Comparison of ENCODE assay signal across 17 cellular contexts in genomic region chr7:2452643-2453270, GRCh38. TPM values are rescaled to one million over a fixed set of nuclear protein-coding genes. Genes with fewer than 3 reads are reported as not detected.
DNase-seq lines count a peak whose midpoint lies in the region; ATAC-seq, FAIRE-seq and TF ChIP-seq lines count a peak whose summit lies in the region.
"Had no signal": no experiment of that assay in that cellular context is flagged by ENCODE, and none has a peak within 500 bp of the region (broad histone marks: within the 10 kb centered on the region; RNA-seq: fewer than 3 reads in every experiment).

No MANE protein-coding gene starts in this region.

- peaks cover 2% of the 10 kb centered on the region for H3K27me3 Mint-ChIP-seq in activated naive CD8-positive, alpha-beta T cell
- H3K27me3 Mint-ChIP-seq in activated naive CD8-positive, alpha-beta T cell treated with anti-CD3 and anti-CD28 coated beads for 36 hours = peaks cover 11% of the 10 kb centered on the region
- H3K27me3 Mint-ChIP-seq in memory B cell = no peaks in the 10 kb centered on the region
- H3K27me3 Mint-ChIP-seq: CD8-positive, alpha-beta memory T cell had no signal

- H3K4me1 ChIP-seq in K562 (replicated peaks in 1 of 2; ENCODE audit: control insufficient read depth in 2 of 2, insufficient read depth in 2 of 2, low read length in 2 of 2) = peaks cover 7 to 19% of the 10 kb centered on the region in 2 experiments

- no peak for TF ChIP-seq CTCF in K562 (IDR thresholded peaks at IDR 0.05 in 2 of 3, conservative IDR thresholded peaks at IDR 0.05 in 1 of 3; ENCODE audit: insufficient read depth in 2 of 3, low read depth in 1 of 3, low read length in 3 of 3)

- CTCF ChIA-PET in K562 (lab: Yijun Ruan, JAX; ENCODE audit: low intra/inter-chr PET ratio) = no interaction called here

- TF ChIP-seq EP300 in K562 (IDR thresholded peaks at IDR 0.05; ENCODE audit: low read length) = no peak

- no peak for TF ChIP-seq POLR2A in K562 (conservative IDR thresholded peaks at IDR 0.05)

- no peaks in the 10 kb centered on the region for H4K20me1 ChIP-seq in K562 (replicated peaks; ENCODE audit: control insufficient read depth, insufficient read depth, low read length)

- DNase-seq in activated naive CD8-positive, alpha-beta T cell treated with anti-CD3 and anti-CD28 coated beads for 36 hours = no peak
- DNase-seq in K562 (ENCODE audit: extremely low read depth in 1 of 4, low spot score in 3 of 4) = no peak
- no peak for DNase-seq in memory B cell (ENCODE audit: low spot score in 2 of 2)
- no peak for DNase-seq in GOT3 (lab: John Stamatoyannopoulos, UW)
- DNase-seq in OCI-M1 (lab: John Stamatoyannopoulos, UW) = no peak
- DNase-seq: CD8-positive, alpha-beta memory T cell; GM23248; H9 had no signal

- peak overlapping the region; percentile 32 for H3K4me3 Mint-ChIP-seq in activated naive CD8-positive, alpha-beta T cell
- no peak overlapping the region for H3K4me3 Mint-ChIP-seq in activated naive CD8-positive, alpha-beta T cell treated with anti-CD3 and anti-CD28 coated beads for 36 hours
- H3K4me3 Mint-ChIP-seq in memory B cell = peak overlapping the region; percentile 62

- no peak overlapping the region for H3K27ac ChIP-seq in K562 (ENCODE audit: extremely low read depth, low read depth, low read length)
- H3K27ac ChIP-seq: 22Rv1, GM23248 had no signal

- H3K4me3 ChIP-seq in K562 = no peak overlapping the region
- H3K4me3 ChIP-seq: GM12878, GM23248 had no signal

- in situ Hi-C loops in K562 (cut with MboI) = no loop called here

- peaks cover 5% of the 10 kb centered on the region for H3K4me1 Mint-ChIP-seq in activated naive CD8-positive, alpha-beta T cell (ENCODE audit: low read depth)
- H3K4me1 Mint-ChIP-seq in activated naive CD8-positive, alpha-beta T cell treated with anti-CD3 and anti-CD28 coated beads for 36 hours = peaks cover 4% of the 10 kb centered on the region
- H3K4me1 Mint-ChIP-seq in memory B cell = peaks cover 9% of the 10 kb centered on the region

- no peaks in the 10 kb centered on the region for H3K9me1 ChIP-seq in K562 (ENCODE audit: control insufficient read depth, insufficient read depth, low read length)

- no peak overlapping the region for H3K27ac Mint-ChIP-seq in activated naive CD8-positive, alpha-beta T cell
- no peak overlapping the region for H3K27ac Mint-ChIP-seq in activated naive CD8-positive, alpha-beta T cell treated with anti-CD3 and anti-CD28 coated beads for 36 hours
- H3K27ac Mint-ChIP-seq in memory B cell = no peak overlapping the region
- H3K27ac Mint-ChIP-seq: H9 had no signal

- H3K79me2 ChIP-seq in K562 (ENCODE audit: control insufficient read depth, insufficient read depth, low read length) = no peaks in the 10 kb centered on the region

- H3K27me3 ChIP-seq in K562 (ENCODE audit: control insufficient read depth in 2 of 2, insufficient read depth in 2 of 2, low read length in 2 of 2) = peaks cover 0 to 10% of the 10 kb centered on the region in 2 experiments; a peak in 2 of 5 replicates

- BruUV-seq in K562 (replicated peaks; lab: Mats Ljungman, UMichigan) = no TSS peak

- FAIRE-seq in G401.6 (lab: Jason Lieb, UNC) (peak; percentile 73), K562 (lab: Jason Lieb, UNC) (no peak)
- FAIRE-seq: GM12878, HTR-8/SVneo had no signal

- no peaks in the 10 kb centered on the region; the same call in 1 of the 2 replicates for H3K9me3 ChIP-seq in K562 (replicated peaks; ENCODE audit: control insufficient read depth, insufficient read depth, low read depth, low read length)

- ATAC-seq in K562 = no peak
- no peak for ATAC-seq in memory B cell (ENCODE audit: low read depth)
- ATAC-seq in HG03439 (IDR thresholded peaks at IDR 0.05; ENCODE audit: unreplicated experiment) = no peak

- POLR2A ChIA-PET in K562 (lab: Yijun Ruan, JAX) = interaction anchor here (0.6 to 1.5 kb wide), 2 partner anchors 12 to 73 kb away, joined by 4 to 6 read pairs; no protein-coding TSS in a partner anchor

- no peaks in the 10 kb centered on the region for H3K36me3 ChIP-seq in K562 (ENCODE audit: control insufficient read depth, insufficient read depth, low read length)

- H3K9ac ChIP-seq in K562 (ENCODE audit: insufficient read depth in 1 of 2, low read depth in 2 of 2, low read length in 2 of 2) = no peak overlapping the region
- H3K9ac ChIP-seq: GM23248 had no signal

- H3K4me2 ChIP-seq in K562 (ENCODE audit: insufficient read depth, low read length) = no peak overlapping the region

- H3K36me3 Mint-ChIP-seq in activated naive CD8-positive, alpha-beta T cell = no peaks in the 10 kb centered on the region
- H3K36me3 Mint-ChIP-seq in activated naive CD8-positive, alpha-beta T cell treated with anti-CD3 and anti-CD28 coated beads for 36 hours = no peaks in the 10 kb centered on the region
- no peaks in the 10 kb centered on the region for H3K36me3 Mint-ChIP-seq in memory B cell
- H3K36me3 Mint-ChIP-seq: CD14-positive monocyte had no signal

- no peaks in the 10 kb centered on the region for H3K9me3 Mint-ChIP-seq in activated naive CD8-positive, alpha-beta T cell (ENCODE audit: low read depth)
- peaks cover 3% of the 10 kb centered on the region for H3K9me3 Mint-ChIP-seq in activated naive CD8-positive, alpha-beta T cell treated with anti-CD3 and anti-CD28 coated beads for 36 hours
- no peaks in the 10 kb centered on the region for H3K9me3 Mint-ChIP-seq in memory B cell
- H3K9me3 Mint-ChIP-seq: CD8-positive, alpha-beta memory T cell; H9 had no signal

- no peak for TF ChIP-seq RAD21 in K562 (CRISPR knock-in tag; conservative IDR thresholded peaks at IDR 0.05 in 1 of 2, IDR thresholded peaks at IDR 0.05 in 1 of 2)

- intact Hi-C loops in K562 (cut with micrococcal nuclease) = no loop called here

- no peak overlapping the region for H2AFZ ChIP-seq in K562 (ENCODE audit: low read depth, low read length)

- 36% methylated on average over 7 of the region's 8 CpGs for WGBS in K562 (ENCODE audit: insufficient coverage, low coverage, missing lambda C conversion rate)

TF ChIP-seq in K562, 482 proteins besides CTCF, POLR2A, EP300 and RAD21 (continues in another document):
- TF ChIP-seq ATF1 (CRISPR knock-in tag; IDR thresholded peaks at IDR 0.05) = no peak
- no peak for TF ChIP-seq ATF1 (tag; IDR thresholded peaks at IDR 0.05)
- TF ChIP-seq, protein P1, sequence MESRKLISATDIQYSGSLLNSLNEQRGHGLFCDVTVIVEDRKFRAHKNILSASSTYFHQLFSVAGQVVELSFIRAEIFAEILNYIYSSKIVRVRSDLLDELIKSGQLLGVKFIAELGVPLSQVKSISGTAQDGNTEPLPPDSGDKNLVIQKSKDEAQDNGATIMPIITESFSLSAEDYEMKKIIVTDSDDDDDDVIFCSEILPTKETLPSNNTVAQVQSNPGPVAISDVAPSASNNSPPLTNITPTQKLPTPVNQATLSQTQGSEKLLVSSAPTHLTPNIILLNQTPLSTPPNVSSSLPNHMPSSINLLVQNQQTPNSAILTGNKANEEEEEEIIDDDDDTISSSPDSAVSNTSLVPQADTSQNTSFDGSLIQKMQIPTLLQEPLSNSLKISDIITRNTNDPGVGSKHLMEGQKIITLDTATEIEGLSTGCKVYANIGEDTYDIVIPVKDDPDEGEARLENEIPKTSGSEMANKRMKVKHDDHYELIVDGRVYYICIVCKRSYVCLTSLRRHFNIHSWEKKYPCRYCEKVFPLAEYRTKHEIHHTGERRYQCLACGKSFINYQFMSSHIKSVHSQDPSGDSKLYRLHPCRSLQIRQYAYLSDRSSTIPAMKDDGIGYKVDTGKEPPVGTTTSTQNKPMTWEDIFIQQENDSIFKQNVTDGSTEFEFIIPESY (CRISPR knock-in tag; IDR thresholded peaks at IDR 0.05) = no peak
- no peak for TF ChIP-seq DDX20 (tag; IDR thresholded peaks at IDR 0.05; ENCODE audit: low read depth)
- no peak for TF ChIP-seq ZNF75A (CRISPR knock-in tag; IDR thresholded peaks at IDR 0.05)

RNA-seq across cellular contexts. Expression of gene GRIFIN, which starts 23.4 kb away (rescaled TPM):
- not detected for total RNA-seq in activated naive CD8-positive, alpha-beta T cell treated with anti-CD3 and anti-CD28 coated beads for 36 hours
- total RNA-seq in K562 (2011; cell fraction: chromatin; rRNA removed; ENCODE audit: low replicate concordance) = not detected in 2 replicates
- not detected in 2 replicates for total RNA-seq in K562 (2011; cell fraction: nucleolus; rRNA removed)
- total RNA-seq in K562 (2011; cell fraction: nucleoplasm; rRNA removed) = not detected in 2 replicates
- total RNA-seq in K562 (2014; rRNA removed) (not detected in 2 replicates), K562 (2014; rRNA removed; fragmentation: Illumina TruSeq; extraction: Trizol) (not detected in 2 replicates), K562 (2015; rRNA removed; fragmentation: Illumina TruSeq; extraction: Trizol) (not detected in 2 replicates), K562 (2021) (not detected in 2 replicates)
- polyA plus RNA-seq in K562 (2011; rRNA removed) (not detected in 2 replicates), K562 (2014; fragmentation: Illumina TruSeq; extraction: Trizol) (not detected in 2 replicates), K562 (2014; fragmentation: Nextera tagmentation; extraction: Ambion mirVana) (not detected), K562 (2014; rRNA removed) (not detected in 2 replicates)
- not detected in 2 replicates for polyA plus RNA-seq in K562 (2011; cell fraction: cytosol; rRNA removed)
- polyA plus RNA-seq in K562 (2011; cell fraction: nucleus; rRNA removed) = not detected in 2 replicates
- polyA plus RNA-seq in K562 (2012) = not detected in 2 replicates
- polyA minus RNA-seq in K562 (2011; rRNA and poly(A)+ RNA removed) = not detected in 2 replicates
- not detected in 2 replicates for polyA minus RNA-seq in K562 (2011; cell fraction: cytosol; rRNA and poly(A)+ RNA removed)
- polyA minus RNA-seq in K562 (2011; cell fraction: nucleus; rRNA and poly(A)+ RNA removed) = not detected in 2 replicates
- total RNA-seq: A673; CD8-positive, alpha-beta memory T cell; GM12878; GM23248; H9 had no signal
- polyA plus RNA-seq: BJ; CD14-positive monocyte; CD8-positive, alpha-beta memory T cell; GM12878; GM23248 had no signal

RNA-seq across cellular contexts. Expression of gene CHST12, which starts 49.3 kb away (rescaled TPM):
- total RNA-seq in activated naive CD8-positive, alpha-beta T cell treated with anti-CD3 and anti-CD28 coated beads for 36 hours = 1 to 10 TPM; 3.1 to 3.2 TPM
- 5.2 and 11.8 TPM in 2 replicates for total RNA-seq in K562 (2011; cell fraction: chromatin; rRNA removed; ENCODE audit: low replicate concordance)
- total RNA-seq in K562 (2011; cell fraction: nucleolus; rRNA removed) = 6.2 and 7.2 TPM in 2 replicates
- total RNA-seq in K562 (2011; cell fraction: nucleoplasm; rRNA removed) = 5.4 and 5.7 TPM in 2 replicates
- 8.2 and 8.9 TPM in 2 replicates for total RNA-seq in K562 (2014; rRNA removed)
- 0.84 and 1.1 TPM in 2 replicates for total RNA-seq in K562 (2014; rRNA removed; fragmentation: Illumina TruSeq; extraction: Trizol)
- total RNA-seq in K562 (2015; rRNA removed; fragmentation: Illumina TruSeq; extraction: Trizol) = 4.0 and 4.2 TPM in 2 replicates
- total RNA-seq in K562 (2021) = 17.3 and 19.8 TPM in 2 replicates
- polyA plus RNA-seq in K562 (2011; rRNA removed) = 3.6 and 6.8 TPM in 2 replicates
- polyA plus RNA-seq in K562 (2011; cell fraction: cytosol; rRNA removed) = 10.4 and 21.4 TPM in 2 replicates
- 5.1 and 6.2 TPM in 2 replicates for polyA plus RNA-seq in K562 (2011; cell fraction: nucleus; rRNA removed)
- 10.2 and 24.4 TPM in 2 replicates for polyA plus RNA-seq in K562 (2012)
- polyA plus RNA-seq in K562 (2014; fragmentation: Illumina TruSeq; extraction: Trizol) = 2.1 and 5.7 TPM in 2 replicates
- polyA plus RNA-seq in K562 (2014; fragmentation: Nextera tagmentation; extraction: Ambion mirVana) = under 1 TPM; 0.18 to 0.24 TPM
- 10.3 and 10.6 TPM in 2 replicates for polyA plus RNA-seq in K562 (2014; rRNA removed)
- 1.3 and 1.8 TPM in 2 replicates for polyA minus RNA-seq in K562 (2011; rRNA and poly(A)+ RNA removed)
- 6.8 and 9.4 TPM in 2 replicates for polyA minus RNA-seq in K562 (2011; cell fraction: cytosol; rRNA and poly(A)+ RNA removed)
- polyA minus RNA-seq in K562 (2011; cell fraction: nucleus; rRNA and poly(A)+ RNA removed) = 1.6 and 2.2 TPM in 2 replicates
